Comparison of ENCODE assay signal across 2 cellular contexts in the genomic region with DNA sequence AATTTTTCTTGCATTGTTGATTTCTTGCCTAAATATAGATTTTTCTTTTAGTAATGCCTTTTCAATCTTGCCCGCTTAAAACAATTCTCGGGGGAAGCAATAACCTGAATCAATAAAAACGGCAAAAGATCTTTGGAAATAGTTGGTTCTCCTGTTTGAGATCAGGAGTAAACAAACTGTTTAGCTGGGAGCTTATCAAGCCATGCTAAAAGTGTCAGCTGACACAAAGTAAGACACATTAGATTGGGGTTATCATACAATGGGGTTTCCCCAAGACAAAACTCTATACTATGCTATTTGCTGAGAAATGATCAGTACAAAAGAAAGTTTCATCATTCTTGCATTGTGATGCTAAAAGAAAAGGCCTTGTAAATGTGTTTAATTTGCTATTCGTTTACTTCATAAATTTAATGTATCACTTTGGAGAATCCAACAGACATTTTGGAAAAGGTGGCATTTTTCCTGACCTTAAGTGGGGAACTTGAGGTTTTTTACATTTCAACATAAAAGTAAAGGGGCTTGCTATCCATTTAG.
TF ChIP-seq lines count a peak whose summit lies in the region.

No MANE protein-coding gene starts in this region.

TF ChIP-seq in IMR-90, 13 proteins besides CTCF, POLR2A, EP300 and RAD21:
- TF ChIP-seq MAFK (IDR thresholded peaks at IDR 0.05; ENCODE audit: low read depth, low read length) (no peak), MAZ (IDR thresholded peaks at IDR 0.05; ENCODE audit: borderline replicate concordance, low read depth, low read length) (no peak), SMC3 (IDR thresholded peaks at IDR 0.05; ENCODE audit: low read depth, low read length) (no peak), NFE2L2 (IDR thresholded peaks at IDR 0.05; ENCODE audit: low read depth, low read length) (no peak), CEBPB (IDR thresholded peaks at IDR 0.05; ENCODE audit: low read depth, low read length) (no peak), RCOR1 (IDR thresholded peaks at IDR 0.05; ENCODE audit: insufficient replicate concordance, low read length) (no peak), BHLHE40 (IDR thresholded peaks at IDR 0.05; ENCODE audit: low read depth, low read length) (no peak), MXI1 (IDR thresholded peaks at IDR 0.05; ENCODE audit: borderline replicate concordance, low read depth, low read length) (no peak), FOS (IDR thresholded peaks at IDR 0.05; ENCODE audit: low read depth, low read length) (no peak), CHD1 (IDR thresholded peaks at IDR 0.05; ENCODE audit: low read depth, low read length) (no peak), RFX5 (IDR thresholded peaks at IDR 0.05; ENCODE audit: low read depth, low read length) (no peak)
- TF ChIP-seq, protein P1, sequence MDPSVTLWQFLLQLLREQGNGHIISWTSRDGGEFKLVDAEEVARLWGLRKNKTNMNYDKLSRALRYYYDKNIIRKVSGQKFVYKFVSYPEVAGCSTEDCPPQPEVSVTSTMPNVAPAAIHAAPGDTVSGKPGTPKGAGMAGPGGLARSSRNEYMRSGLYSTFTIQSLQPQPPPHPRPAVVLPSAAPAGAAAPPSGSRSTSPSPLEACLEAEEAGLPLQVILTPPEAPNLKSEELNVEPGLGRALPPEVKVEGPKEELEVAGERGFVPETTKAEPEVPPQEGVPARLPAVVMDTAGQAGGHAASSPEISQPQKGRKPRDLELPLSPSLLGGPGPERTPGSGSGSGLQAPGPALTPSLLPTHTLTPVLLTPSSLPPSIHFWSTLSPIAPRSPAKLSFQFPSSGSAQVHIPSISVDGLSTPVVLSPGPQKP (IDR thresholded peaks at IDR 0.05; ENCODE audit: borderline replicate concordance, low read depth, low read length): no peak
- TF ChIP-seq, protein P2, sequence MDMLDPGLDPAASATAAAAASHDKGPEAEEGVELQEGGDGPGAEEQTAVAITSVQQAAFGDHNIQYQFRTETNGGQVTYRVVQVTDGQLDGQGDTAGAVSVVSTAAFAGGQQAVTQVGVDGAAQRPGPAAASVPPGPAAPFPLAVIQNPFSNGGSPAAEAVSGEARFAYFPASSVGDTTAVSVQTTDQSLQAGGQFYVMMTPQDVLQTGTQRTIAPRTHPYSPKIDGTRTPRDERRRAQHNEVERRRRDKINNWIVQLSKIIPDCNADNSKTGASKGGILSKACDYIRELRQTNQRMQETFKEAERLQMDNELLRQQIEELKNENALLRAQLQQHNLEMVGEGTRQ (IDR thresholded peaks at IDR 0.05; ENCODE audit: low read depth, low read length): no peak

TF ChIP-seq in HepG2, 621 proteins besides CTCF, POLR2A, EP300 and RAD21:
- TF ChIP-seq AGO2 (optimal IDR thresholded peaks at IDR 0.05; ENCODE audit: low read depth, low read length): peak; percentile 60
- TF ChIP-seq CBFB (CRISPR knock-in tag; IDR thresholded peaks at IDR 0.05): peak; percentile 36; the same call in 1 of the 2 replicates
- TF ChIP-seq ZNF431 (CRISPR knock-in tag; IDR thresholded peaks at IDR 0.05; ENCODE audit: borderline replicate concordance, low read depth): no peak
- TF ChIP-seq RBM22 (optimal IDR thresholded peaks at IDR 0.05; ENCODE audit: low read length): peak; percentile 67
- TF ChIP-seq ZNF24 (IDR thresholded peaks at IDR 0.05): no peak
- 0 out of 2 replicates have a peak, but pooled peaks have one; percentile 4 for TF ChIP-seq NFIC (IDR thresholded peaks at IDR 0.05; ENCODE audit: low read length)
- peak; percentile 27; the same call in 1 of the 2 replicates for TF ChIP-seq RBFOX2 (IDR thresholded peaks at IDR 0.05; ENCODE audit: low read depth, low read length)
- no peak for TF ChIP-seq ZBTB1 (CRISPR knock-in tag; IDR thresholded peaks at IDR 0.05; ENCODE audit: borderline replicate concordance)
- TF ChIP-seq ZNF713 (CRISPR knock-in tag; IDR thresholded peaks at IDR 0.05): no peak
- TF ChIP-seq ZNF101 (CRISPR knock-in tag; IDR thresholded peaks at IDR 0.05; ENCODE audit: borderline replicate concordance, low read depth): no peak
- TF ChIP-seq IKZF4 (CRISPR knock-in tag; IDR thresholded peaks at IDR 0.05; ENCODE audit: borderline replicate concordance, low read depth, not compliant biosample characterization): no peak
- no peak for TF ChIP-seq HNRNPK (IDR thresholded peaks at IDR 0.05; ENCODE audit: low read depth, low read length, poor library complexity, severe bottlenecking)
- TF ChIP-seq, protein P3, sequence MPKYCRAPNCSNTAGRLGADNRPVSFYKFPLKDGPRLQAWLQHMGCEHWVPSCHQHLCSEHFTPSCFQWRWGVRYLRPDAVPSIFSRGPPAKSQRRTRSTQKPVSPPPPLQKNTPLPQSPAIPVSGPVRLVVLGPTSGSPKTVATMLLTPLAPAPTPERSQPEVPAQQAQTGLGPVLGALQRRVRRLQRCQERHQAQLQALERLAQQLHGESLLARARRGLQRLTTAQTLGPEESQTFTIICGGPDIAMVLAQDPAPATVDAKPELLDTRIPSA (CRISPR knock-in tag; IDR thresholded peaks at IDR 0.05; ENCODE audit: borderline replicate concordance): no peak
TF ChIP-seq in HepG2: peak in this region for 5.
